15 cellular contexts compared by ENCODE assay signal in the genomic region with DNA sequence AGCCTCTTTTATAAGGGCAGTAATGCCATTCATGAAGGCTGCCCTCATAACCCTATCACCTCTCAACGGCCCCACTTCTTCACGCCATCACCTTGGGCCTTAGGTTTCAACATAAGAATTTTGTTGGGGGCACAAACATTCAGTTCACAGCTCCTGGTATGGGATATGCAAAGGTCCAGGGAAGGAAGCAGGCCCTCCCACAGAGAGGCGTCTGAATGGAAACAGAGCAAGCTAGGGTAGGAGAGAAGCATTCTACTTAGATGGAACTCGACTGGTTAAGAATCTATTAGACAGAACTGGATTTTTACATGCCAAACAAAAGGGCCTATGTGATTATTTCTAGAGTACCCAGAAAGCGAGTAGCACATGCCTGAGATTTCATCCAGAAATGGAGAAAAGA. TPM values are rescaled to one million over a fixed set of nuclear protein-coding genes. Genes with fewer than 3 reads are reported as not detected.
DNase-seq lines count a peak whose midpoint lies in the region; ATAC-seq and TF ChIP-seq lines count a peak whose summit lies in the region.
"Had no signal": no experiment of that assay in that cellular context is flagged by ENCODE, and none has a peak within 500 bp of the region (broad histone marks: within the 10 kb centered on the region; RNA-seq: fewer than 3 reads in every experiment).

No MANE protein-coding gene starts in this region.

- H3K9me3 Mint-ChIP-seq in GM23338 (peaks cover 1% of the 10 kb centered on the region), WTC11 (peaks cover 21% of the 10 kb centered on the region)
- peaks cover 0 to 1% (median 0%) of the 10 kb centered on the region in 5 donors for H3K9me3 Mint-ChIP-seq in CD8-positive, alpha-beta memory T cell

- ATAC-seq in GM23338 (peak; percentile 79), WTC11 (peak; percentile 85)

- H3K4me1 Mint-ChIP-seq in GM23338, result peaks cover 35% of the 10 kb centered on the region
- peaks cover 40% of the 10 kb centered on the region for H3K4me1 Mint-ChIP-seq in WTC11
- peaks cover 0 to 9% (median 9%) of the 10 kb centered on the region in 3 donors for H3K4me1 Mint-ChIP-seq in CD8-positive, alpha-beta memory T cell

- H3K27ac ChIP-seq in GM23338 (ENCODE audit: low read depth) (no peak overlapping the region), esophagus muscularis mucosa (replicated peaks in 1 of 4) (no peak overlapping the region)
- H3K27ac ChIP-seq in CD8-positive, alpha-beta memory T cell (ENCODE audit: low read depth, low read length), result no peak overlapping the region
- H3K27ac ChIP-seq: GM23248 had no signal

- no peak for TF ChIP-seq POLR2A in esophagus muscularis mucosa (IDR thresholded peaks at IDR 0.05; ENCODE audit: low read depth)

- H3K27ac Mint-ChIP-seq in GM23338, result no peak overlapping the region
- H3K27ac Mint-ChIP-seq in WTC11, result peak overlapping the region; percentile 34; the same call in 1 of the 2 replicates
- H3K27ac Mint-ChIP-seq in CD8-positive, alpha-beta memory T cell, result no peak overlapping the region
- H3K27ac Mint-ChIP-seq: B cell; CD4-positive, CD25-positive, alpha-beta regulatory T cell had no signal

- CTCF ChIA-PET in WTC11 (lab: Charles Lee), result interaction anchor here (1.3 kb wide), 1 partner anchor 23 kb away, joined by 3 read pairs; no protein-coding TSS in a partner anchor
- CTCF ChIA-PET in CD8-positive, alpha-beta memory T cell (lab: Charles Lee), result no interaction called here

- H3F3A ChIP-seq in GM23338 (replicated peaks; ENCODE audit: low read depth), result no peaks in the 10 kb centered on the region

- DNase-seq in GM23338 (ENCODE audit: low spot score) (peak; percentile 22), WTC11 (ENCODE audit: low spot score) (no peak), esophagus muscularis mucosa (ENCODE audit: extremely low spot score) (peak; percentile 57), NCI-H345 treated with DMSO at 0.1 percent for 48 hours (lab: John Stamatoyannopoulos, UW; ENCODE audit: unreplicated experiment) (no peak), NCI-H748 (lab: John Stamatoyannopoulos, UW; ENCODE audit: unreplicated experiment) (no peak), HT-29 (ENCODE audit: low spot score) (no peak)
- DNase-seq in CD8-positive, alpha-beta memory T cell, result no peak
- DNase-seq: 8988T; Caco-2; CD4-positive, CD25-positive, alpha-beta regulatory T cell; GM23248; H9 had no signal

- no peak overlapping the region for H3K4me3 Mint-ChIP-seq in GM23338
- no peak overlapping the region for H3K4me3 Mint-ChIP-seq in WTC11
- no peak overlapping the region for H3K4me3 Mint-ChIP-seq in CD8-positive, alpha-beta memory T cell
- H3K4me3 Mint-ChIP-seq: B cell; CD4-positive, CD25-positive, alpha-beta regulatory T cell; H9 had no signal

- H2AFZ ChIP-seq in GM23338, result no peak overlapping the region
- H2AFZ ChIP-seq: GM23248 had no signal

- H3K27me3 ChIP-seq in GM23338 (ENCODE audit: insufficient read depth) (no peaks in the 10 kb centered on the region), esophagus muscularis mucosa (peaks cover 0 to 8% (median 0%) of the 10 kb centered on the region in 4 donors)
- no peaks in the 10 kb centered on the region for H3K27me3 ChIP-seq in CD8-positive, alpha-beta memory T cell (ENCODE audit: insufficient read depth, low read length, poor library complexity, severe bottlenecking)
- H3K27me3 ChIP-seq: BLaER1 treated with 17β-estradiol and CSF1 and Interleukin-3, amounts not matched to agents 10 nM and 100 nM had no signal

- H3K9me2 ChIP-seq in GM23338 (ENCODE audit: insufficient read depth), result 0 out of 2 replicates have a peak, but pooled peaks cover 3% of the 10 kb centered on the region

- H3K36me3 ChIP-seq in GM23338 (ENCODE audit: insufficient read depth) (0 out of 2 replicates have a peak, but pooled peaks cover 3% of the 10 kb centered on the region), esophagus muscularis mucosa (no peaks in the 10 kb centered on the region)
- H3K36me3 ChIP-seq in CD8-positive, alpha-beta memory T cell (ENCODE audit: insufficient read depth, low read length), result no peaks in the 10 kb centered on the region

- H3K36me3 Mint-ChIP-seq in GM23338 (ENCODE audit: low read depth), result peaks cover 12% of the 10 kb centered on the region; the same call in 2 of the 3 replicates
- H3K36me3 Mint-ChIP-seq in WTC11, result peaks cover 23% of the 10 kb centered on the region
- peaks cover 0 to 1% (median 0%) of the 10 kb centered on the region in 3 donors for H3K36me3 Mint-ChIP-seq in CD8-positive, alpha-beta memory T cell
- H3K36me3 Mint-ChIP-seq: CD4-positive, CD25-positive, alpha-beta regulatory T cell had no signal

- 76% methylated on average over 5 of the region's 5 CpGs for WGBS in esophagus muscularis mucosa

- no peaks in the 10 kb centered on the region for H3K9me3 ChIP-seq in esophagus muscularis mucosa
- no peaks in the 10 kb centered on the region for H3K9me3 ChIP-seq in CD8-positive, alpha-beta memory T cell (ENCODE audit: low read length)
- H3K9me3 ChIP-seq: Caco-2 had no signal

- TF ChIP-seq CTCF in GM23338 (conservative IDR thresholded peaks at IDR 0.05; ENCODE audit: low read depth in 2 of 2) (no peak), WTC11 (IDR thresholded peaks at IDR 0.05) (no peak), esophagus muscularis mucosa (IDR thresholded peaks at IDR 0.05) (no peak)

- POLR2A ChIA-PET in WTC11 (lab: Charles Lee), result no interaction called here
- POLR2A ChIA-PET in CD8-positive, alpha-beta memory T cell (lab: Charles Lee), result no interaction called here

- intact Hi-C loops in esophagus muscularis mucosa (cut with DNase I), result no loop called here

- H3K4me1 ChIP-seq in GM23338 (ENCODE audit: insufficient read depth) (peaks cover 27% of the 10 kb centered on the region), esophagus muscularis mucosa (no peaks in the 10 kb centered on the region)
- H3K4me1 ChIP-seq in CD8-positive, alpha-beta memory T cell (ENCODE audit: insufficient read depth, low read length), result no peaks in the 10 kb centered on the region
- H3K4me1 ChIP-seq: Caco-2 had no signal

- H3K79me2 ChIP-seq in GM23338 (replicated peaks; ENCODE audit: insufficient read depth), result no peaks in the 10 kb centered on the region

- no peak for TF ChIP-seq EP300 in esophagus muscularis mucosa (IDR thresholded peaks at IDR 0.05)

- H4K20me1 ChIP-seq in GM23338 (replicated peaks; ENCODE audit: insufficient read depth), result no peaks in the 10 kb centered on the region
- H4K20me1 ChIP-seq: BLaER1 treated with 17β-estradiol and CSF1 and Interleukin-3, amounts not matched to agents 10 nM and 100 nM had no signal

- no peaks in the 10 kb centered on the region for H3K27me3 Mint-ChIP-seq in GM23338 (ENCODE audit: insufficient read depth, low read depth, poor library complexity)
- H3K27me3 Mint-ChIP-seq in WTC11 (ENCODE audit: low read depth), result no peaks in the 10 kb centered on the region
- peaks cover 8 to 20% of the 10 kb centered on the region in 2 donors for H3K27me3 Mint-ChIP-seq in CD8-positive, alpha-beta memory T cell
- H3K27me3 Mint-ChIP-seq: B cell had no signal

- H3K4me3 ChIP-seq in GM23338 (no peak overlapping the region), esophagus muscularis mucosa (no peak overlapping the region)
- H3K4me3 ChIP-seq in CD8-positive, alpha-beta memory T cell (ENCODE audit: low read length), result no peak overlapping the region
- H3K4me3 ChIP-seq: BLaER1 treated with 17β-estradiol and CSF1 and Interleukin-3, amounts not matched to agents 10 nM and 100 nM; GM23248 had no signal

- peak overlapping the region; percentile 28 for H3K4me2 ChIP-seq in GM23338
- H3K4me2 ChIP-seq: BLaER1 treated with 17β-estradiol and CSF1 and Interleukin-3, amounts not matched to agents 10 nM and 100 nM had no signal

TF ChIP-seq in GM23338, 12 proteins besides CTCF, POLR2A, EP300 and RAD21 (continues in another document):
- TF ChIP-seq, protein P1, sequence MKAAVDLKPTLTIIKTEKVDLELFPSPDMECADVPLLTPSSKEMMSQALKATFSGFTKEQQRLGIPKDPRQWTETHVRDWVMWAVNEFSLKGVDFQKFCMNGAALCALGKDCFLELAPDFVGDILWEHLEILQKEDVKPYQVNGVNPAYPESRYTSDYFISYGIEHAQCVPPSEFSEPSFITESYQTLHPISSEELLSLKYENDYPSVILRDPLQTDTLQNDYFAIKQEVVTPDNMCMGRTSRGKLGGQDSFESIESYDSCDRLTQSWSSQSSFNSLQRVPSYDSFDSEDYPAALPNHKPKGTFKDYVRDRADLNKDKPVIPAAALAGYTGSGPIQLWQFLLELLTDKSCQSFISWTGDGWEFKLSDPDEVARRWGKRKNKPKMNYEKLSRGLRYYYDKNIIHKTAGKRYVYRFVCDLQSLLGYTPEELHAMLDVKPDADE (IDR thresholded peaks at IDR 0.05), result no peak
- TF ChIP-seq EZH2 (IDR thresholded peaks at IDR 0.05; ENCODE audit: low read depth, unreplicated experiment) (no peak), JUNB (IDR thresholded peaks at IDR 0.05; ENCODE audit: unreplicated experiment) (no peak)

TF ChIP-seq in WTC11, 78 proteins besides CTCF, POLR2A, EP300 and RAD21 (continues in another document):
- TF ChIP-seq ZNF416 (CRISPR knock-in tag; IDR thresholded peaks at IDR 0.05) (no peak), TCF7 (CRISPR knock-in tag; IDR thresholded peaks at IDR 0.05; ENCODE audit: low read depth) (no peak), ZNF219 (CRISPR knock-in tag; IDR thresholded peaks at IDR 0.05; ENCODE audit: borderline replicate concordance) (no peak)
- TF ChIP-seq, protein P2, sequence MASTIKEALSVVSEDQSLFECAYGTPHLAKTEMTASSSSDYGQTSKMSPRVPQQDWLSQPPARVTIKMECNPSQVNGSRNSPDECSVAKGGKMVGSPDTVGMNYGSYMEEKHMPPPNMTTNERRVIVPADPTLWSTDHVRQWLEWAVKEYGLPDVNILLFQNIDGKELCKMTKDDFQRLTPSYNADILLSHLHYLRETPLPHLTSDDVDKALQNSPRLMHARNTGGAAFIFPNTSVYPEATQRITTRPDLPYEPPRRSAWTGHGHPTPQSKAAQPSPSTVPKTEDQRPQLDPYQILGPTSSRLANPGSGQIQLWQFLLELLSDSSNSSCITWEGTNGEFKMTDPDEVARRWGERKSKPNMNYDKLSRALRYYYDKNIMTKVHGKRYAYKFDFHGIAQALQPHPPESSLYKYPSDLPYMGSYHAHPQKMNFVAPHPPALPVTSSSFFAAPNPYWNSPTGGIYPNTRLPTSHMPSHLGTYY (CRISPR knock-in tag; IDR thresholded peaks at IDR 0.05), result no peak

RNA-seq across cellular contexts. Expression of a gene that starts 42.8 kb away (rescaled TPM):
- 5.2 and 5.3 TPM in 2 replicates for total RNA-seq in GM23338 (2014; rRNA removed; shearing (Covaris generic))
- polyA plus RNA-seq in GM23338 (2016; fragmentation: Nextera tagmentation; extraction: Ambion mirVana), result 0.61 and 1.1 TPM in 2 replicates
- total RNA-seq in WTC11 (2021) (2.6 to 4.4 TPM (median 2.8 TPM) in 3 replicates), esophagus muscularis mucosa (not detected)
- under 1 TPM in 1 of 2 experiments, not detected in 1; 0.09 TPM for total RNA-seq in CD8-positive, alpha-beta memory T cell
- polyA plus RNA-seq in CD8-positive, alpha-beta memory T cell, result not detected
- total RNA-seq in HT-29 (2014; rRNA removed; shearing (Covaris generic)), result not detected in 2 replicates
- total RNA-seq: B cell; CD4-positive, CD25-positive, alpha-beta regulatory T cell; HT1080 had no signal
- polyA plus RNA-seq: CD4-positive, CD25-positive, alpha-beta regulatory T cell; GM23248 had no signal

RNA-seq across cellular contexts. Expression of a gene that starts 48.4 kb away (rescaled TPM):
- total RNA-seq in GM23338 (2014; rRNA removed; shearing (Covaris generic)), result 1.9 and 2.5 TPM in 2 replicates
- 1.9 and 2.0 TPM in 2 replicates for polyA plus RNA-seq in GM23338 (2016; fragmentation: Nextera tagmentation; extraction: Ambion mirVana)
- total RNA-seq in WTC11 (2021) (2.6 to 3.4 TPM (median 2.9 TPM) in 3 replicates), esophagus muscularis mucosa (1 to 10 TPM; 3.7 to 9.3 (median 5.4) TPM)
- 10 to 100 TPM; 74.7 to 75.2 TPM for total RNA-seq in CD8-positive, alpha-beta memory T cell
- 200 TPM for polyA plus RNA-seq in CD8-positive, alpha-beta memory T cell
- not detected in 2 replicates for total RNA-seq in HT-29 (2014; rRNA removed; shearing (Covaris generic))
- total RNA-seq: GM23248, HT1080 had no signal
- polyA plus RNA-seq: GM23248 had no signal

Comparison
In these comparisons a context has a peak if more than half of its experiments do, and no peak if none do; other contexts are left out.
1. DNase-seq: peak in GM23338 (single experiment) and esophagus muscularis mucosa (single experiment); none in WTC11 (single experiment), CD8-positive, alpha-beta memory T cell (0 of 5), NCI-H345 treated with DMSO at 0.1 percent for 48 hours (single experiment), NCI-H748 (single experiment) and HT-29 (single experiment).
2. RNA of a gene that starts 48.4 kb away (total RNA-seq): 74.7 to 75.2 TPM in CD8-positive, alpha-beta memory T cell; 3.7 to 9.3 TPM in esophagus muscularis mucosa, 2.6 to 3.4 TPM in WTC11, 1.9 to 2.5 TPM in GM23338 and not detected in HT-29; every median in the first group is over 4 times any median in the second.